Comparison of ENCODE assay signal across 16 cellular contexts in genomic region chr2:216565946-216566345, GRCh38.
A peak's percentile ranks its signal among the peaks of the same experiment; 100 is the strongest.
DNase-seq lines count a peak whose midpoint lies in the region; ATAC-seq, FAIRE-seq and TF ChIP-seq lines count a peak whose summit lies in the region.
"Had no signal": no experiment of that assay in that cellular context is flagged by ENCODE, and none has a peak within 500 bp of the region (broad histone marks: within the 10 kb centered on the region; RNA-seq: fewer than 3 reads in every experiment).

No MANE protein-coding gene starts in this region.

- H3K36me3 ChIP-seq in ascending aorta (no peaks in the 10 kb centered on the region), HepG2 (replicated peaks in 1 of 2; ENCODE audit: control insufficient read depth in 1 of 2, insufficient read depth in 2 of 2, low read length in 2 of 2) (no peaks in the 10 kb centered on the region), thoracic aorta (no peaks in the 10 kb centered on the region)
- H3K36me3 ChIP-seq: BE2C had no signal

- no peak overlapping the region for H3K9ac ChIP-seq in HepG2 (ENCODE audit: insufficient read depth, low read depth, low read length)
- H3K9ac ChIP-seq: GM23248 had no signal

- H3K4me3 ChIP-seq in ascending aorta (peak overlapping the region in 1 of 2 donors; percentile 17), HepG2 (replicated peaks in 1 of 3; ENCODE audit: insufficient read depth in 1 of 3, low read depth in 2 of 3, low read length in 3 of 3) (no peak overlapping the region), thoracic aorta (no peak overlapping the region)
- H3K4me3 ChIP-seq: A549, GM23248 had no signal

- no TSS peak for BruUV-seq in HepG2 (replicated peaks; lab: Mats Ljungman, UMichigan)

- TF ChIP-seq CTCF in ascending aorta (IDR thresholded peaks at IDR 0.05) (no peak), HepG2 (CRISPR knock-in tag; IDR thresholded peaks at IDR 0.05) (no peak), thoracic aorta (IDR thresholded peaks at IDR 0.05) (no peak)

- TF ChIP-seq EP300 in HepG2 (IDR thresholded peaks at IDR 0.05; ENCODE audit: low read depth in 2 of 2, low read length in 2 of 2) (no peak), HepG2 (CRISPR knock-in tag; IDR thresholded peaks at IDR 0.05; ENCODE audit: borderline replicate concordance) (no peak)

- H4K20me1 ChIP-seq in HepG2 (ENCODE audit: insufficient read depth, low read length) = no peaks in the 10 kb centered on the region

- TF ChIP-seq RAD21 in HepG2 (CRISPR knock-in tag; IDR thresholded peaks at IDR 0.05) = no peak

- intact Hi-C loops in ascending aorta (cut with DNase I) = no loop called here
- intact Hi-C loops in HepG2 (cut with micrococcal nuclease; ENCODE audit: unreplicated experiment) = no loop called here

- H3K79me2 ChIP-seq in HepG2 (ENCODE audit: insufficient read depth, low read length) = no peaks in the 10 kb centered on the region

- no peak for TF ChIP-seq POLR2A in HepG2 (IDR thresholded peaks at IDR 0.05; ENCODE audit: insufficient read depth in 1 of 2, low read depth in 2 of 2, low read length in 2 of 2)

- POLR2A ChIA-PET in HepG2 (lab: Yijun Ruan, JAX) = interaction anchor here (1.4 kb wide), 1 partner anchor 67 kb away, joined by 8 read pairs; the partner anchor contains the start of gene RPL37A

- H3K4me1 ChIP-seq in ascending aorta (peaks cover 9 to 33% of the 10 kb centered on the region in 2 donors), HepG2 (ENCODE audit: insufficient read depth, low read length) (peaks cover 72% of the 10 kb centered on the region), thoracic aorta (ENCODE audit: control insufficient read depth in 1 of 2, low read depth in 2 of 2) (peaks cover 14 to 77% of the 10 kb centered on the region in 2 donors)
- H3K4me1 ChIP-seq: A549, BE2C had no signal

- DNase-seq in ascending aorta (ENCODE audit: low spot score in 2 of 2) (no peak), HepG2 (ENCODE audit: low spot score) (peak; percentile 59), thoracic aorta (ENCODE audit: low spot score) (no peak), C1 segment of cervical spinal cord (lab: John Stamatoyannopoulos, UW) (no peak)
- DNase-seq in stimulated activated CD4-positive, alpha-beta T cell treated with anti-CD3 and anti-CD28 coated beads, Interleukin-4, amount 100 ng/mL, for 1 hour = no peak
- DNase-seq: BE2C; CD8-positive, alpha-beta T cell; COR-L47; DMS153; DND-41; GDM1; GM23248; H7 had no signal

- H2AFZ ChIP-seq in HepG2 (ENCODE audit: low read length) = no peak overlapping the region
- H2AFZ ChIP-seq: GM23248 had no signal

- CTCF ChIA-PET in HepG2 (lab: Yijun Ruan, JAX; ENCODE audit: low intra/inter-chr PET ratio, low total read pairs) = no interaction called here

- in situ Hi-C loops in HepG2 (cut with HindIII; ENCODE audit: extremely low pct_ligation_motif_present, low pct_unique_long_range_greater_than_20kb) = no loop called here

- ATAC-seq in HepG2 (peak; percentile 87), thoracic aorta (ENCODE audit: insufficient number of reproducible peaks, low FRiP score, low read depth) (no peak), HG03460 (IDR thresholded peaks at IDR 0.05; ENCODE audit: unreplicated experiment) (no peak)
- ATAC-seq: A549; CD8-positive, alpha-beta T cell had no signal

- 28% methylated on average over 7 of the region's 7 CpGs for WGBS in HepG2 (ENCODE audit: low lambda C conversion rate)

- no peaks in the 10 kb centered on the region for H3K27me3 ChIP-seq in ascending aorta
- H3K27me3 ChIP-seq in HepG2 (ENCODE audit: control insufficient read depth in 1 of 2, insufficient read depth in 2 of 2, low read length in 2 of 2) = no peaks in the 10 kb centered on the region
- no peaks in the 10 kb centered on the region for H3K27me3 ChIP-seq in thoracic aorta (replicated peaks; ENCODE audit: insufficient read depth)
- H3K27me3 ChIP-seq: BE2C had no signal

- H3K4me2 ChIP-seq in HepG2 (ENCODE audit: low read depth, low read length) = 0 out of 2 replicates have a peak overlapping the region, but pooled peaks have one; percentile 32
- H3K4me2 ChIP-seq: A549 had no signal

- no peak for FAIRE-seq in HepG2 (lab: Jason Lieb, UNC)
- FAIRE-seq: A549, D721Med had no signal

- H3K9me3 ChIP-seq in ascending aorta = no peaks in the 10 kb centered on the region
- H3K9me3 ChIP-seq in HepG2 (ENCODE audit: low read length) = no peaks in the 10 kb centered on the region
- no peaks in the 10 kb centered on the region for H3K9me3 ChIP-seq in thoracic aorta
- H3K9me3 ChIP-seq: BE2C had no signal

- peak overlapping the region; percentile 66 to 69 for H3K27ac ChIP-seq in ascending aorta
- H3K27ac ChIP-seq in HepG2 (ENCODE audit: extremely low read length, insufficient read depth, low read length) = peak overlapping the region; percentile 11
- H3K27ac ChIP-seq in thoracic aorta = peak overlapping the region; percentile 64 to 72
- H3K27ac ChIP-seq: A549, GM23248 had no signal

TF ChIP-seq in HepG2, 621 proteins besides CTCF, POLR2A, EP300 and RAD21 (continues in another document):
- 0 out of 2 replicates have a peak, but pooled peaks have one; percentile 36 for TF ChIP-seq ZNF549 (CRISPR knock-in tag; IDR thresholded peaks at IDR 0.05)
- no peak for TF ChIP-seq ZNF83 (CRISPR knock-in tag; IDR thresholded peaks at IDR 0.05; ENCODE audit: borderline replicate concordance)
- peak; percentile 46; the same call in 1 of the 2 replicates for TF ChIP-seq HDAC2 (CRISPR knock-in tag; IDR thresholded peaks at IDR 0.05)
- TF ChIP-seq ZBTB42 (CRISPR knock-in tag; IDR thresholded peaks at IDR 0.05) = no peak
- no peak for TF ChIP-seq CBX2 (IDR thresholded peaks at IDR 0.05; ENCODE audit: low read depth, low read length)
- no peak for TF ChIP-seq CBX2 (CRISPR knock-in tag; IDR thresholded peaks at IDR 0.05; ENCODE audit: low read depth)
- no peak for TF ChIP-seq NR3C1 (CRISPR knock-in tag; IDR thresholded peaks at IDR 0.05)
- TF ChIP-seq NFKBIZ (CRISPR knock-in tag; IDR thresholded peaks at IDR 0.05) = no peak
- no peak for TF ChIP-seq ZNF18 (CRISPR knock-in tag; IDR thresholded peaks at IDR 0.05; ENCODE audit: insufficient replicate concordance)
- TF ChIP-seq SYNCRIP (IDR thresholded peaks at IDR 0.05; ENCODE audit: insufficient read depth, low read depth, low read length) = no peak
- no peak for TF ChIP-seq NFATC3 (CRISPR knock-in tag; IDR thresholded peaks at IDR 0.05)
- no peak for TF ChIP-seq HINFP (CRISPR knock-in tag; IDR thresholded peaks at IDR 0.05; ENCODE audit: low read depth)
- no peak for TF ChIP-seq ZNF564 (CRISPR knock-in tag; IDR thresholded peaks at IDR 0.05)
- TF ChIP-seq LBX2 (CRISPR knock-in tag; IDR thresholded peaks at IDR 0.05; ENCODE audit: borderline replicate concordance) = no peak
- no peak for TF ChIP-seq ZNF597 (CRISPR knock-in tag; IDR thresholded peaks at IDR 0.05)
- no peak for TF ChIP-seq SIX1 (CRISPR knock-in tag; IDR thresholded peaks at IDR 0.05; ENCODE audit: borderline replicate concordance)
- no peak for TF ChIP-seq TMF1 (CRISPR knock-in tag; IDR thresholded peaks at IDR 0.05; ENCODE audit: low read depth)

Comparison
In these comparisons a context has a peak if more than half of its experiments do, and no peak if none do; other contexts are left out.
1. H3K27ac ChIP-seq: peak in every context shown above with its lines; median percentile 68 in thoracic aorta; 68 in ascending aorta; 11 in HepG2.